In genomic region chr5:181221792-181222629, GRCh38 we compare ENCODE assay signal across 8 cellular contexts. TPM values are rescaled to one million over a fixed set of nuclear protein-coding genes. Genes with fewer than 3 reads are reported as not detected.
DNase-seq lines count a peak whose midpoint lies in the region; ATAC-seq and TF ChIP-seq lines count a peak whose summit lies in the region.

No MANE protein-coding gene starts in this region.

- H3K27ac ChIP-seq in HCT116 (ENCODE audit: low read depth, low read length): peak overlapping the region; percentile 92
- H3K27ac ChIP-seq in heart left ventricle: peak overlapping the region; percentile 92 to 100 (median 97)
- peak overlapping the region in 1 of 2 donors; percentile 76 for H3K27ac ChIP-seq in aorta (ENCODE audit: low read depth in 1 of 2, low read length in 2 of 2)

- TF ChIP-seq RAD21 in HCT116 (IDR thresholded peaks at IDR 0.05; ENCODE audit: low read depth): no peak

- no peaks in the 10 kb centered on the region for H4K20me1 ChIP-seq in HCT116 (ENCODE audit: insufficient read depth)

- ATAC-seq in HCT116: peak; percentile 60
- peak; percentile 57 to 70 (median 68) for ATAC-seq in heart left ventricle
- ATAC-seq in aorta (ENCODE audit: low FRiP score): peak; percentile 90

- H3K4me1 ChIP-seq in HCT116 (ENCODE audit: control insufficient read depth in 1 of 2, insufficient read depth in 2 of 2, low read length in 2 of 2) (peaks cover 22 to 49% of the 10 kb centered on the region in 2 experiments), NT2/D1 (ENCODE audit: insufficient read depth, insufficient read length) (peaks cover 5% of the 10 kb centered on the region), heart left ventricle (peaks cover 0 to 59% (median 18%) of the 10 kb centered on the region in 12 donors), aorta (ENCODE audit: control insufficient read depth in 1 of 2, insufficient read depth in 2 of 2, low read length in 2 of 2) (no peaks in the 10 kb centered on the region)

- H3K36me3 ChIP-seq in HCT116 (ENCODE audit: control insufficient read depth in 1 of 2, insufficient read depth in 2 of 2, low read length in 2 of 2) (peaks cover 3 to 4% of the 10 kb centered on the region in 2 experiments; a peak in 2 of 4 replicates), NT2/D1 (ENCODE audit: insufficient read depth, insufficient read length, low read length) (peaks cover 17% of the 10 kb centered on the region), heart left ventricle (peaks cover 0 to 9% (median 3%) of the 10 kb centered on the region in 9 donors), aorta (ENCODE audit: control insufficient read depth in 1 of 2, insufficient read depth in 2 of 2, low read length in 1 of 2) (no peaks in the 10 kb centered on the region)

- DNase-seq in EL (peak; percentile 98), HCT116 (ENCODE audit: low read depth, low spot score) (peak; percentile 93), NT2/D1 (ENCODE audit: low read depth, low spot score) (peak; percentile 82), heart left ventricle (peak; percentile 89 to 94 (median 92)), putamen (ENCODE audit: low spot score) (peak; percentile 91), aorta (peak; percentile 93 to 98), NCI-H1417 treated with DMSO at 0.1 percent for 48 hours (lab: John Stamatoyannopoulos, UW) (no peak)
- peak; percentile 92 for DNase-seq in activated naive CD4-positive, alpha-beta T cell treated with anti-CD3 and anti-CD28 coated beads, Interleukin-2, amount 50 U/mL, for 16 hours

- H3K9ac ChIP-seq in HCT116 (ENCODE audit: low read length) (peak overlapping the region; percentile 88), NT2/D1 (ENCODE audit: insufficient read length, low read depth) (peak overlapping the region; percentile 97)

- H3K79me2 ChIP-seq in HCT116 (ENCODE audit: insufficient read depth, low read length): peaks cover 32% of the 10 kb centered on the region

- peak overlapping the region; percentile 79 for H2AFZ ChIP-seq in HCT116 (ENCODE audit: low read depth, low read length, poor library complexity, severe bottlenecking)

- no peaks in the 10 kb centered on the region for H3K9me2 ChIP-seq in HCT116 (ENCODE audit: insufficient read depth)

- POLR2A ChIA-PET in HCT116 (lab: Charles Lee): interaction anchor here (0.6 to 2.8 kb wide), 8 partner anchors 15 to 48 kb away, joined by 3 to 22 read pairs (median 4); partner anchors contain the start of gene TRIM7

- RAD21 ChIA-PET in HCT116 (lab: Charles Lee; ENCODE audit: low non-redundant PET in 1 of 2, low total read pairs in 2 of 2, uncharacterized antibody in 2 of 2, unreplicated experiment in 2 of 2): interaction anchor here in 1 of 2 experiments (0.5 kb wide), 1 partner anchor 1012 kb away, joined by 4 read pairs; no protein-coding TSS in a partner anchor

- WGBS in heart left ventricle, 4 donors: 3 to 7% (median 5%) methylated on average over 42 to 50 of the region's 50 CpGs
- WGBS in aorta, 2 donors: 6 to 7% methylated on average over 50 of the region's 50 CpGs

- H3K4me2 ChIP-seq in HCT116 (ENCODE audit: low read length): peak overlapping the region; percentile 100

- peak overlapping the region; percentile 94 to 100 for H3K4me3 ChIP-seq in HCT116 (replicated peaks in 1 of 2; ENCODE audit: low read depth in 1 of 2, low read length in 2 of 2)
- peak overlapping the region; percentile 80 for H3K4me3 ChIP-seq in NT2/D1 (ENCODE audit: insufficient read length, low read depth)
- H3K4me3 ChIP-seq in heart left ventricle: peak overlapping the region; percentile 30 to 96 (median 83)
- H3K4me3 ChIP-seq in aorta (ENCODE audit: low read length in 2 of 2): peak overlapping the region; percentile 50 to 60

- no peaks in the 10 kb centered on the region for H3K27me3 ChIP-seq in HCT116 (ENCODE audit: insufficient read depth, low read length)
- H3K27me3 ChIP-seq in NT2/D1 (ENCODE audit: insufficient read depth, insufficient read length): no peaks in the 10 kb centered on the region
- no peaks in the 10 kb centered on the region for H3K27me3 ChIP-seq in heart left ventricle
- no peaks in the 10 kb centered on the region for H3K27me3 ChIP-seq in aorta (ENCODE audit: control insufficient read depth in 1 of 2, insufficient read depth in 2 of 2, low read length in 1 of 2)

- intact Hi-C loops in HCT116 (cut with micrococcal nuclease): loop anchor here (1.0 to 5.0 kb wide), 3 partner anchors 15 to 50 kb away; no protein-coding TSS in a partner anchor
- intact Hi-C loops in heart left ventricle (cut with DNase I): loop anchor here in 8 of 10 donors (1.0 to 5.0 kb wide), 8 partner anchors 15 to 40 kb away; partner anchors contain the start of gene TRIM52 (in 2 of the 8)
- intact Hi-C loops in aorta (cut with DNase I): loop anchor here (1.0 to 2.0 kb wide), 3 partner anchors 15 to 35 kb away; no protein-coding TSS in a partner anchor

- H3K9me3 ChIP-seq in HCT116 (ENCODE audit: control insufficient read depth in 1 of 2, insufficient read depth in 1 of 2, low read depth in 1 of 2, low read length in 2 of 2) (no peaks in the 10 kb centered on the region), NT2/D1 (ENCODE audit: insufficient read depth, low read length) (no peaks in the 10 kb centered on the region), heart left ventricle (no peaks in the 10 kb centered on the region), aorta (ENCODE audit: control insufficient read depth, low read length) (no peaks in the 10 kb centered on the region)

- no TSS peak for BruUV-seq in HCT116 (replicated peaks; lab: Mats Ljungman, UMichigan)

- no peak for TF ChIP-seq POLR2A in HCT116 (IDR thresholded peaks at IDR 0.05; ENCODE audit: borderline replicate concordance, extremely low read depth, insufficient read depth, insufficient read length)
- TF ChIP-seq POLR2A in heart left ventricle (IDR thresholded peaks at IDR 0.05): no peak

- no peak for TF ChIP-seq CTCF in HCT116 (IDR thresholded peaks at IDR 0.05 in 2 of 3, conservative IDR thresholded peaks at IDR 0.05 in 1 of 3; ENCODE audit: borderline replicate concordance in 1 of 3, insufficient read depth in 1 of 3, low read depth in 2 of 3, low read length in 2 of 3)
- TF ChIP-seq CTCF in heart left ventricle (IDR thresholded peaks at IDR 0.05): no peak

- CTCF ChIA-PET in HCT116 (lab: Charles Lee): no interaction called here

TF ChIP-seq in HCT116, 20 proteins besides CTCF, POLR2A, EP300 and RAD21:
- TF ChIP-seq ZFX (IDR thresholded peaks at IDR 0.05) (peak; percentile 35; the same call in 1 of the 2 replicates), YY1 (IDR thresholded peaks at IDR 0.05; ENCODE audit: extremely low read depth, insufficient replicate concordance, low read depth, low read length) (peak; percentile 87), CBX3 (IDR thresholded peaks at IDR 0.05; ENCODE audit: low read depth) (no peak), POLR2AphosphoS5 (IDR thresholded peaks at IDR 0.05; ENCODE audit: low read depth, low read length) (peak; percentile 52)

RNA-seq across cellular contexts. Expression of gene TRIM41, which starts 1.1 kb away (rescaled TPM):
- total RNA-seq in HCT116 (2021; ENCODE audit: unreplicated experiment) (51.8 TPM), heart left ventricle (10 to 100 TPM; 12.3 to 27.3 (median 23.9) TPM), aorta (10 to 100 TPM; 15.2 to 21.4 TPM)
- polyA plus RNA-seq in HCT116 (2012): 34.1 and 37.8 TPM in 2 replicates
- polyA plus RNA-seq in heart left ventricle (10 to 100 TPM; 20.2 TPM), aorta (10 to 100 TPM; 15.7 to 22.2 TPM)

RNA-seq across cellular contexts. Expression of gene TRIM7, which starts 17.0 kb away (rescaled TPM):
- 30.2 TPM for total RNA-seq in HCT116 (2021; ENCODE audit: unreplicated experiment)
- polyA plus RNA-seq in HCT116 (2012): 21.9 and 25.3 TPM in 2 replicates
- total RNA-seq in heart left ventricle: 10 to 100 TPM in 1 of 9 donors, 1 to 10 TPM in 8; 3.7 to 10.2 (median 6.7) TPM
- 10 to 100 TPM in 1 of 2 donors, 1 to 10 TPM in 1; 3.6 to 11.0 TPM for polyA plus RNA-seq in heart left ventricle
- 1 to 10 TPM; 3.0 to 6.9 TPM for total RNA-seq in aorta
- polyA plus RNA-seq in aorta: 1 to 10 TPM; 4.3 to 6.3 TPM

RNA-seq across cellular contexts. Expression of gene RACK1, which starts 21.7 kb away (rescaled TPM):
- 2,432 TPM for total RNA-seq in HCT116 (2021; ENCODE audit: unreplicated experiment)
- 5,228 and 5,585 TPM in 2 replicates for polyA plus RNA-seq in HCT116 (2012)
- 1,000 to 10,000 TPM in 2 of 9 donors, 100 to 1,000 TPM in 7; 560 to 1,237 (median 771) TPM for total RNA-seq in heart left ventricle
- polyA plus RNA-seq in heart left ventricle: 1,000 to 10,000 TPM in 1 of 2 donors, 100 to 1,000 TPM in 1; 876 to 2,287 TPM
- 1,000 to 10,000 TPM in 1 of 2 donors, 100 to 1,000 TPM in 1; 922 to 1,191 TPM for total RNA-seq in aorta
- polyA plus RNA-seq in aorta: 1,000 to 10,000 TPM; 1,838 to 2,024 TPM

RNA-seq across cellular contexts. Expression of gene TRIM52, which starts 38.9 kb away (rescaled TPM):
- total RNA-seq in HCT116 (2021; ENCODE audit: unreplicated experiment) (7.6 TPM), heart left ventricle (10 to 100 TPM in 1 of 9 donors, 1 to 10 TPM in 8; 5.6 to 12.8 (median 7.6) TPM), aorta (10 to 100 TPM; 11.9 to 18.7 TPM)
- 5.7 and 6.3 TPM in 2 replicates for polyA plus RNA-seq in HCT116 (2012)
- polyA plus RNA-seq in heart left ventricle (10 to 100 TPM in 1 of 2 donors, 1 to 10 TPM in 1; 5.9 to 10.3 TPM), aorta (10 to 100 TPM in 1 of 2 donors, 1 to 10 TPM in 1; 3.0 to 19.3 TPM)
